ENCODE assay signal across 10 cellular contexts in the genomic region with DNA sequence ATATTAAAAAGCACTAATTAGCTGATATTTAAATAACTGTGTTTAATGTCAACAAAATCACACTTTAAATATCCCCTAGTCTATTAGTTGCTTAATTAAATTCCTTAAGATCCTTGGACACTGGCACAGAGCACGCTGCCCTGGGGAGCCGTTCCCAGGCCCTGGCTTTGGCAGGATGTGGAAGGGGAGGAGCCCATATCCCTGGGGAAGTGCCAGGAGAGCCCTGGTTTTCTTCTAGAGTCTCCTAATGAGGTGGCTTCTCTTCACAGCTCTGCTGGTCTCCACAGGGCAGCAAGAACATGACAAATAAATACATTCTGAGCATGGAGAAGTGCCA. TPM values are rescaled to one million over a fixed set of nuclear protein-coding genes. Genes with fewer than 3 reads are reported as not detected.
DNase-seq lines count a peak whose midpoint lies in the region; TF ChIP-seq lines count a peak whose summit lies in the region.
"Had no signal": no experiment of that assay in that cellular context is flagged by ENCODE, and none has a peak within 500 bp of the region (broad histone marks: within the 10 kb centered on the region; RNA-seq: fewer than 3 reads in every experiment).

No MANE protein-coding gene starts in this region.

- H3K4ac ChIP-seq in mesenchymal stem cell (ENCODE audit: low read depth in 1 of 2, low read length in 2 of 2) (no peak overlapping the region), trophoblast cell (ENCODE audit: low read depth, low read length) (no peak overlapping the region)

- H3K4me3 Mint-ChIP-seq in nephron progenitor cell, result no peak overlapping the region
- H3K4me3 Mint-ChIP-seq: CD4-positive, alpha-beta T cell had no signal

- H3K9me3 ChIP-seq in colonic mucosa, result no peaks in the 10 kb centered on the region
- no peaks in the 10 kb centered on the region for H3K9me3 ChIP-seq in mesenchymal stem cell (ENCODE audit: control insufficient read depth, low read length)
- H3K9me3 ChIP-seq in trophoblast cell (ENCODE audit: insufficient read depth, low read depth, low read length), result no peaks in the 10 kb centered on the region

- H3K79me1 ChIP-seq in mesenchymal stem cell (replicated peaks; ENCODE audit: low read length, poor library complexity, severe bottlenecking) (peaks cover 36% of the 10 kb centered on the region), trophoblast cell (ENCODE audit: low read length) (no peaks in the 10 kb centered on the region)

- H3K4me1 Mint-ChIP-seq in nephron progenitor cell, result peaks cover 53% of the 10 kb centered on the region

- H3K4me1 ChIP-seq in colonic mucosa (no peaks in the 10 kb centered on the region), mesenchymal stem cell (ENCODE audit: control insufficient read depth, insufficient read depth, low read depth, low read length) (peaks cover 3% of the 10 kb centered on the region), trophoblast cell (ENCODE audit: control insufficient read depth in 1 of 2, insufficient read depth in 2 of 2, low read length in 2 of 2) (peaks cover 0 to 5% of the 10 kb centered on the region in 2 experiments)

- no peak overlapping the region for H3K27ac ChIP-seq in colonic mucosa
- H3K27ac ChIP-seq in mesenchymal stem cell (ENCODE audit: low read length, poor library complexity, severe bottlenecking), result no peak overlapping the region
- no peak overlapping the region for H3K27ac ChIP-seq in trophoblast cell (ENCODE audit: low read depth, low read length)

- peak overlapping the region; percentile 13 for H3K4me2 ChIP-seq in mesenchymal stem cell (ENCODE audit: low read length, poor library complexity, severe bottlenecking)
- no peak overlapping the region for H3K4me2 ChIP-seq in trophoblast cell (ENCODE audit: low read length)

- in situ Hi-C loops in ACHN (cut with HindIII; ENCODE audit: low pct_ligation_motif_present, low pct_unique_long_range_greater_than_20kb, low sequenced_read_pairs), result no loop called here

- H3K14ac ChIP-seq in mesenchymal stem cell (ENCODE audit: low read length in 2 of 2), result no peak overlapping the region
- H3K14ac ChIP-seq in trophoblast cell (ENCODE audit: low read length), result no peak overlapping the region

- H2BK15ac ChIP-seq in mesenchymal stem cell (ENCODE audit: low read depth, poor library complexity, severe bottlenecking), result no peak overlapping the region

- H3K9me3 Mint-ChIP-seq in nephron progenitor cell, result no peaks in the 10 kb centered on the region
- H3K9me3 Mint-ChIP-seq: CD4-positive, alpha-beta T cell had no signal

- H3K79me2 ChIP-seq in trophoblast cell (ENCODE audit: control insufficient read depth, insufficient read depth, low read length, poor library complexity), result no peaks in the 10 kb centered on the region

- DNase-seq in ACHN, result peak; percentile 14
- DNase-seq in NCI-H1092 treated with DMSO at 0.1 percent for 48 hours (lab: John Stamatoyannopoulos, UW), result peak; percentile 38
- DNase-seq in colonic mucosa, result peak; percentile 60
- peak; percentile 65 for DNase-seq in mesenchymal stem cell
- DNase-seq in OCI-M1 (lab: John Stamatoyannopoulos, UW), result no peak
- no peak for DNase-seq in trophoblast cell
- no peak for DNase-seq in nephron progenitor cell
- no peak for DNase-seq in stimulated activated CD4-positive, alpha-beta T cell treated with anti-CD3 and anti-CD28 coated beads, Interleukin-4, amount 100 ng/mL, for 24 hours
- DNase-seq: CD4-positive, alpha-beta T cell; erythroblast had no signal

- H3K4me3 ChIP-seq in colonic mucosa (no peak overlapping the region), mesenchymal stem cell (ENCODE audit: insufficient read depth in 1 of 2, low read depth in 1 of 2, low read length in 2 of 2) (no peak overlapping the region), trophoblast cell (ENCODE audit: low read depth, low read length) (no peak overlapping the region)

- 18% methylated on average over 2 of the region's 2 CpGs for WGBS in mesenchymal stem cell
- no CpG with 5 or more reads among the region's 2 CpGs for WGBS in trophoblast cell (ENCODE audit: extremely low coverage, insufficient coverage, insufficient read length)

- no peaks in the 10 kb centered on the region for H3K27me3 ChIP-seq in colonic mucosa
- H3K27me3 ChIP-seq in mesenchymal stem cell (ENCODE audit: control insufficient read depth in 1 of 2, insufficient read depth in 1 of 2, low read length in 2 of 2), result no peaks in the 10 kb centered on the region
- H3K27me3 ChIP-seq in trophoblast cell (ENCODE audit: insufficient read depth, low read length), result no peaks in the 10 kb centered on the region

- TF ChIP-seq CTCF in colonic mucosa (IDR thresholded peaks at IDR 0.05) (no peak), nephron progenitor cell (IDR thresholded peaks at IDR 0.05) (no peak)

- H3K36me3 ChIP-seq in colonic mucosa (no peaks in the 10 kb centered on the region), mesenchymal stem cell (ENCODE audit: control insufficient read depth in 1 of 2, insufficient read depth in 2 of 2, low read depth in 1 of 2, low read length in 2 of 2) (no peaks in the 10 kb centered on the region), trophoblast cell (ENCODE audit: control insufficient read depth in 1 of 2, insufficient read depth in 2 of 2, low read length in 2 of 2) (no peaks in the 10 kb centered on the region)

- intact Hi-C loops in colonic mucosa (cut with DNase I), result no loop called here

- H3K18ac ChIP-seq in mesenchymal stem cell (ENCODE audit: low read depth in 1 of 2, low read length in 2 of 2) (no peak overlapping the region), trophoblast cell (ENCODE audit: low read length) (no peak overlapping the region)

- H4K8ac ChIP-seq in mesenchymal stem cell (ENCODE audit: low read length) (no peak overlapping the region), trophoblast cell (ENCODE audit: low read depth, low read length) (no peak overlapping the region)

- H3K27ac Mint-ChIP-seq in nephron progenitor cell, result no peak overlapping the region
- H3K27ac Mint-ChIP-seq: CD4-positive, alpha-beta T cell had no signal

- H2AFZ ChIP-seq in mesenchymal stem cell (ENCODE audit: low read depth, low read length), result no peak overlapping the region
- no peak overlapping the region for H2AFZ ChIP-seq in trophoblast cell (ENCODE audit: insufficient read depth, low read length, poor library complexity)

- H3K23ac ChIP-seq in mesenchymal stem cell (ENCODE audit: low read length in 2 of 2) (no peak overlapping the region), trophoblast cell (ENCODE audit: low read length) (no peak overlapping the region)

- H2BK5ac ChIP-seq in mesenchymal stem cell (ENCODE audit: low read depth, low read length, poor library complexity, severe bottlenecking) (no peak overlapping the region), trophoblast cell (ENCODE audit: low read depth, low read length, poor library complexity) (no peak overlapping the region)

- H2AK5ac ChIP-seq in mesenchymal stem cell (ENCODE audit: low read length, severe bottlenecking) (no peak overlapping the region), trophoblast cell (ENCODE audit: low read length) (no peak overlapping the region)

- H3K9ac ChIP-seq in colonic mucosa (ENCODE audit: low read depth in 2 of 2, low read length in 2 of 2) (no peak overlapping the region), mesenchymal stem cell (ENCODE audit: low read length) (no peak overlapping the region), trophoblast cell (ENCODE audit: low read length) (no peak overlapping the region)

- H2BK120ac ChIP-seq in mesenchymal stem cell (ENCODE audit: low read depth, low read length), result no peak overlapping the region
- H2BK120ac ChIP-seq in trophoblast cell (ENCODE audit: insufficient read depth, low read length, poor library complexity), result no peak overlapping the region

- H2BK12ac ChIP-seq in mesenchymal stem cell (ENCODE audit: low read length in 2 of 2) (no peak overlapping the region), trophoblast cell (ENCODE audit: low read length) (no peak overlapping the region)

- H4K12ac ChIP-seq in trophoblast cell (ENCODE audit: low read depth, low read length), result no peak overlapping the region

- no peaks in the 10 kb centered on the region for H3K36me3 Mint-ChIP-seq in nephron progenitor cell (ENCODE audit: low read depth)

- H3K27me3 Mint-ChIP-seq in nephron progenitor cell (ENCODE audit: low read depth, poor library complexity), result peaks cover 2% of the 10 kb centered on the region
- H3K27me3 Mint-ChIP-seq: CD4-positive, alpha-beta T cell had no signal

- H4K91ac ChIP-seq in mesenchymal stem cell (ENCODE audit: low read length) (no peak overlapping the region), trophoblast cell (ENCODE audit: low read depth, low read length) (no peak overlapping the region)

RNA-seq across cellular contexts. Expression of a gene that starts 50.5 kb away (rescaled TPM):
- total RNA-seq in colonic mucosa, result 10 to 100 TPM; 31.6 to 64.4 TPM
- polyA plus RNA-seq in mesenchymal stem cell (2013, experiment 1 of 2), result 53.2 TPM
- 52.4 TPM for polyA plus RNA-seq in mesenchymal stem cell (2013, experiment 2 of 2)
- 16.3 and 18.0 TPM in 2 replicates for polyA plus RNA-seq in trophoblast cell (2013)

Comparison
In these comparisons a context has a peak if more than half of its experiments do, and no peak if none do; other contexts are left out.
1. DNase-seq: peak in ACHN (single experiment), NCI-H1092 treated with DMSO at 0.1 percent for 48 hours (single experiment), colonic mucosa (single experiment) and mesenchymal stem cell (single experiment); none in OCI-M1 (single experiment), trophoblast cell (0 of 2), nephron progenitor cell (single experiment) and stimulated activated CD4-positive, alpha-beta T cell treated with anti-CD3 and anti-CD28 coated beads, Interleukin-4, amount 100 ng/mL, for 24 hours (single experiment).